In the genomic region with DNA sequence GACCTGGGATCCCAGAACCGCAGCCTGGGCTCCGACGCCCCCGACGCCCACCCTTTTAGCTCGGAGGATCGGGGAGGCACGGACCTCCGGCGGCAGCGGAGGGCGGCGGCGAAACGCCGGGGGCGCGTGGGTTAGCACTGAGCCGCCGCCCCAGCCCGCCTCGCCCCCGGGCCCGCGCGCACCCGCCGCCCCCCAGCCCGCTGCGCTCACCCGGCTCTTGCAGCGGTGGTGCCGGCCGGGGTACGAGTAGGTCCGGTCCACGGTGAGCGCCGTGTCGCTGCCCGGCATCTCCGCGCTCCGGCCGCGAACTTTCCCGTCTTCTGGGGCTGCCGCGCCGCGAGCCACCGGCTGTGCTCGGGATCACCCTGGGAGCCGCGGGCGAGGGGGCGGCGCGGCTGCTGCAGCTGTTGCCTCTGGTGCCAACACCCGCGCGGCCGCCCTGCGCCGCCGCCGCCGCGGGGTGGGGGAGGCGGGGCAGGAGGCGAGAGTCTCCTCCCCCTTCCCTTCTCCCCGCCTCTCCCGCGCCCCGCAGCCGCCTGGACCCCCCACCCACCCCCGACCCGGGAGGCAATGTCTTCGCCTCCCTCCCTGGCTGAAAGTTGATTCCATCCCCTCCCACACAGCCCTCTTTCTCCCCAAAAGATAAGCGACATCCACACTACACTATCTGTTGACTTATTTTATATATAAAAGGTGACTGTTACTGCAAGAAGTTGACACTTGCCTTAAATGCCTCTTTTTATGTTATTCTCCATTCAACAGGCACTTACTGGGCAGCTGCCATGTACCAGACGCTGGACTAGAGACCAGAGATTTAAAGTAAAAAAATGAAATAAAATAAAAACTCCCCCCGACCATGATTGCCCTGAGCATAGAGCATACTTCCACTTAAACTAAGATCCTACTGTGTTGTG, we compare ENCODE assay signal across 1 cellular context.
TF ChIP-seq lines count a peak whose summit lies in the region.

Gene TMCC3, minus strand, starts transcription at position 415 of the 914 bp plus-strand sequence. Its CDS starts 127 bp downstream, at position 288.

TF ChIP-seq in HepG2, 621 proteins besides CTCF, POLR2A, EP300 and RAD21 (continued from another document):
- TF ChIP-seq, protein P1, sequence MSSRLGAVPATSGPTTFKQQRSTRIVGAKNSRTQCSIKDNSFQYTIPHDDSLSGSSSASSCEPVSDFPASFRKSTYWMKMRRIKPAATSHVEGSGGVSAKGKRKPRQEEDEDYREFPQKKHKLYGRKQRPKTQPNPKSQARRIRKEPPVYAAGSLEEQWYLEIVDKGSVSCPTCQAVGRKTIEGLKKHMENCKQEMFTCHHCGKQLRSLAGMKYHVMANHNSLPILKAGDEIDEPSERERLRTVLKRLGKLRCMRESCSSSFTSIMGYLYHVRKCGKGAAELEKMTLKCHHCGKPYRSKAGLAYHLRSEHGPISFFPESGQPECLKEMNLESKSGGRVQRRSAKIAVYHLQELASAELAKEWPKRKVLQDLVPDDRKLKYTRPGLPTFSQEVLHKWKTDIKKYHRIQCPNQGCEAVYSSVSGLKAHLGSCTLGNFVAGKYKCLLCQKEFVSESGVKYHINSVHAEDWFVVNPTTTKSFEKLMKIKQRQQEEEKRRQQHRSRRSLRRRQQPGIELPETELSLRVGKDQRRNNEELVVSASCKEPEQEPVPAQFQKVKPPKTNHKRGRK (CRISPR knock-in tag; IDR thresholded peaks at IDR 0.05), result no peak
- TF ChIP-seq, protein P2, sequence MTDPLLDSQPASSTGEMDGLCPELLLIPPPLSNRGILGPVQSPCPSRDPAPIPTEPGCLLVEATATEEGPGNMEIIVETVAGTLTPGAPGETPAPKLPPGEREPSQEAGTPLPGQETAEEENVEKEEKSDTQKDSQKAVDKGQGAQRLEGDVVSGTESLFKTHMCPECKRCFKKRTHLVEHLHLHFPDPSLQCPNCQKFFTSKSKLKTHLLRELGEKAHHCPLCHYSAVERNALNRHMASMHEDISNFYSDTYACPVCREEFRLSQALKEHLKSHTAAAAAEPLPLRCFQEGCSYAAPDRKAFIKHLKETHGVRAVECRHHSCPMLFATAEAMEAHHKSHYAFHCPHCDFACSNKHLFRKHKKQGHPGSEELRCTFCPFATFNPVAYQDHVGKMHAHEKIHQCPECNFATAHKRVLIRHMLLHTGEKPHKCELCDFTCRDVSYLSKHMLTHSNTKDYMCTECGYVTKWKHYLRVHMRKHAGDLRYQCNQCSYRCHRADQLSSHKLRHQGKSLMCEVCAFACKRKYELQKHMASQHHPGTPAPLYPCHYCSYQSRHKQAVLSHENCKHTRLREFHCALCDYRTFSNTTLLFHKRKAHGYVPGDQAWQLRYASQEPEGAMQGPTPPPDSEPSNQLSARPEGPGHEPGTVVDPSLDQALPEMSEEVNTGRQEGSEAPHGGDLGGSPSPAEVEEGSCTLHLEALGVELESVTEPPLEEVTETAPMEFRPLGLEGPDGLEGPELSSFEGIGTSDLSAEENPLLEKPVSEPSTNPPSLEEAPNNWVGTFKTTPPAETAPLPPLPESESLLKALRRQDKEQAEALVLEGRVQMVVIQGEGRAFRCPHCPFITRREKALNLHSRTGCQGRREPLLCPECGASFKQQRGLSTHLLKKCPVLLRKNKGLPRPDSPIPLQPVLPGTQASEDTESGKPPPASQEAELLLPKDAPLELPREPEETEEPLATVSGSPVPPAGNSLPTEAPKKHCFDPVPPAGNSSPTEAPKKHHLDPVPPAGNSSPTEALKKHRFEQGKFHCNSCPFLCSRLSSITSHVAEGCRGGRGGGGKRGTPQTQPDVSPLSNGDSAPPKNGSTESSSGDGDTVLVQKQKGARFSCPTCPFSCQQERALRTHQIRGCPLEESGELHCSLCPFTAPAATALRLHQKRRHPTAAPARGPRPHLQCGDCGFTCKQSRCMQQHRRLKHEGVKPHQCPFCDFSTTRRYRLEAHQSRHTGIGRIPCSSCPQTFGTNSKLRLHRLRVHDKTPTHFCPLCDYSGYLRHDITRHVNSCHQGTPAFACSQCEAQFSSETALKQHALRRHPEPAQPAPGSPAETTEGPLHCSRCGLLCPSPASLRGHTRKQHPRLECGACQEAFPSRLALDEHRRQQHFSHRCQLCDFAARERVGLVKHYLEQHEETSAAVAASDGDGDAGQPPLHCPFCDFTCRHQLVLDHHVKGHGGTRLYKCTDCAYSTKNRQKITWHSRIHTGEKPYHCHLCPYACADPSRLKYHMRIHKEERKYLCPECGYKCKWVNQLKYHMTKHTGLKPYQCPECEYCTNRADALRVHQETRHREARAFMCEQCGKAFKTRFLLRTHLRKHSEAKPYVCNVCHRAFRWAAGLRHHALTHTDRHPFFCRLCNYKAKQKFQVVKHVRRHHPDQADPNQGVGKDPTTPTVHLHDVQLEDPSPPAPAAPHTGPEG (CRISPR knock-in tag; IDR thresholded peaks at IDR 0.05), result no peak
- TF ChIP-seq CC2D1A (CRISPR knock-in tag; IDR thresholded peaks at IDR 0.05) (no peak), PRPF4 (IDR thresholded peaks at IDR 0.05; ENCODE audit: low read depth, low read length, poor library complexity, severe bottlenecking) (no peak), SMAD1 (CRISPR knock-in tag; IDR thresholded peaks at IDR 0.05; ENCODE audit: borderline replicate concordance, low read depth) (no peak), WIZ (CRISPR knock-in tag; IDR thresholded peaks at IDR 0.05) (no peak)
- TF ChIP-seq, protein P3, sequence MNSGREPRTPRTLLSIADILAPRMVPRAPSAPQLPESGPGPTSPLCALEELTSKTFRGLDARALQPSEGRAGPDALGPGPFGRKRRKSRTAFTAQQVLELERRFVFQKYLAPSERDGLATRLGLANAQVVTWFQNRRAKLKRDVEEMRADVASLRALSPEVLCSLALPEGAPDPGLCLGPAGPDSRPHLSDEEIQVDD (CRISPR knock-in tag; IDR thresholded peaks at IDR 0.05; ENCODE audit: borderline replicate concordance), result no peak
